In genomic region chr1:52032785-52033131, GRCh38 we compare ENCODE assay signal across 8 cellular contexts. TPM values are rescaled to one million over a fixed set of nuclear protein-coding genes. Genes with fewer than 3 reads are reported as not detected.
A peak's percentile ranks its signal among the peaks of the same experiment; 100 is the strongest.
DNase-seq lines count a peak whose midpoint lies in the region; ATAC-seq and TF ChIP-seq lines count a peak whose summit lies in the region.

No MANE protein-coding gene starts in this region.

- H3K9me3 ChIP-seq in Caco-2 (no peaks in the 10 kb centered on the region), Loucy (ENCODE audit: insufficient read depth, low read depth, low read length) (no peaks in the 10 kb centered on the region), cardiac muscle cell (ENCODE audit: low read depth) (no peaks in the 10 kb centered on the region), parathyroid adenoma (ENCODE audit: control insufficient read depth, low read length) (no peaks in the 10 kb centered on the region)

- H3K27ac ChIP-seq in cardiac muscle cell (peak overlapping the region; percentile 79), parathyroid adenoma (peak overlapping the region; percentile 83)

- H3K79me2 ChIP-seq in Loucy (ENCODE audit: insufficient read depth, low read length), result peaks cover 33% of the 10 kb centered on the region
- no peaks in the 10 kb centered on the region for H3K79me2 ChIP-seq in parathyroid adenoma

- H3K36me3 Mint-ChIP-seq in Caco-2 (ENCODE audit: insufficient read depth, unreplicated experiment), result peaks cover 20% of the 10 kb centered on the region
- peaks cover 11% of the 10 kb centered on the region for H3K36me3 Mint-ChIP-seq in activated naive CD4-positive, alpha-beta T cell treated with anti-CD3 and anti-CD28 coated beads, Interleukin-2, amount 50 U/mL, for 24 hours

- POLR2A ChIA-PET in Caco-2 (lab: Charles Lee), result no interaction called here

- peaks cover 26% of the 10 kb centered on the region for H4K20me1 ChIP-seq in Loucy (ENCODE audit: insufficient read depth, low read length, poor library complexity, severe bottlenecking)

- peaks cover 6% of the 10 kb centered on the region for H3K4me1 Mint-ChIP-seq in Caco-2 (ENCODE audit: low read depth, unreplicated experiment)
- peaks cover 38% of the 10 kb centered on the region for H3K4me1 Mint-ChIP-seq in activated naive CD4-positive, alpha-beta T cell treated with anti-CD3 and anti-CD28 coated beads, Interleukin-2, amount 50 U/mL, for 24 hours

- no peak overlapping the region for H2AFZ ChIP-seq in Loucy (ENCODE audit: low read length)
- H2AFZ ChIP-seq in parathyroid adenoma, result peak overlapping the region; percentile 73

- H3K4me3 ChIP-seq in Caco-2 (ENCODE audit: low read depth, low read length) (peak overlapping the region; percentile 88), Loucy (ENCODE audit: low read length, poor library complexity, severe bottlenecking) (peak overlapping the region; percentile 88), cardiac muscle cell (peak overlapping the region; percentile 81), parathyroid adenoma (ENCODE audit: low read depth, low read length) (peak overlapping the region; percentile 71)

- no peaks in the 10 kb centered on the region for H3K27me3 Mint-ChIP-seq in Caco-2 (ENCODE audit: insufficient read depth, unreplicated experiment)
- no peaks in the 10 kb centered on the region for H3K27me3 Mint-ChIP-seq in activated naive CD4-positive, alpha-beta T cell treated with anti-CD3 and anti-CD28 coated beads, Interleukin-2, amount 50 U/mL, for 24 hours

- peak; percentile 40 to 42 for DNase-seq in Caco-2
- DNase-seq in cardiac muscle cell (ENCODE audit: low read depth in 1 of 2, low spot score in 1 of 2), result peak; percentile 9 to 74
- no peak for DNase-seq in NCI-H1105 treated with DMSO at 0.1 percent for 48 hours (lab: John Stamatoyannopoulos, UW)

- TF ChIP-seq CTCF in Caco-2 (IDR thresholded peaks at IDR 0.05; ENCODE audit: insufficient read depth in 1 of 2, low read depth in 1 of 2, low read length in 1 of 2, severe bottlenecking in 1 of 2, unreplicated experiment in 1 of 2) (no peak), Loucy (conservative IDR thresholded peaks at IDR 0.05; ENCODE audit: low read length) (no peak), cardiac muscle cell (IDR thresholded peaks at IDR 0.05; ENCODE audit: low read depth, low read length) (no peak), parathyroid adenoma (IDR thresholded peaks at IDR 0.05) (no peak)

- intact Hi-C loops in Caco-2 (cut with micrococcal nuclease; ENCODE audit: unreplicated experiment), result loop anchor here (2.0 kb wide), 1 partner anchor 18 kb away; no protein-coding TSS in a partner anchor

- H3K9me3 Mint-ChIP-seq in Caco-2 (ENCODE audit: unreplicated experiment), result no peaks in the 10 kb centered on the region
- H3K9me3 Mint-ChIP-seq in activated naive CD4-positive, alpha-beta T cell treated with anti-CD3 and anti-CD28 coated beads, Interleukin-2, amount 50 U/mL, for 24 hours, result no peaks in the 10 kb centered on the region

- peak overlapping the region; percentile 87 for H3K9ac ChIP-seq in Loucy (ENCODE audit: low read depth, low read length, poor library complexity, severe bottlenecking)
- no peak overlapping the region for H3K9ac ChIP-seq in parathyroid adenoma

- H3K9me2 ChIP-seq in Loucy (replicated peaks; ENCODE audit: low read depth, low read length), result no peaks in the 10 kb centered on the region

- H3K4me2 ChIP-seq in Loucy (ENCODE audit: low read depth, low read length, poor library complexity, severe bottlenecking) (peak overlapping the region; percentile 94), parathyroid adenoma (ENCODE audit: low read length) (peak overlapping the region; percentile 77)

- H3K4me3 Mint-ChIP-seq in Caco-2 (ENCODE audit: unreplicated experiment), result peak overlapping the region; percentile 84
- H3K4me3 Mint-ChIP-seq in activated naive CD4-positive, alpha-beta T cell treated with anti-CD3 and anti-CD28 coated beads, Interleukin-2, amount 50 U/mL, for 24 hours, result peak overlapping the region; percentile 95

- H3K36me3 ChIP-seq in Caco-2 (ENCODE audit: control insufficient read depth, insufficient read depth, low read length) (no peaks in the 10 kb centered on the region; the same call in 1 of the 2 replicates), Loucy (ENCODE audit: insufficient read depth, low read length) (peaks cover 14% of the 10 kb centered on the region; the same call in 1 of the 2 replicates), cardiac muscle cell (no peaks in the 10 kb centered on the region), parathyroid adenoma (ENCODE audit: control insufficient read depth, insufficient read depth, low read length) (no peaks in the 10 kb centered on the region)

- no peaks in the 10 kb centered on the region; the same call in 1 of the 2 replicates for H3F3A ChIP-seq in Loucy (ENCODE audit: low read depth)

- BruUV-seq in Caco-2 (replicated peaks; lab: Mats Ljungman, UMichigan), result no TSS peak

- H3K27me3 ChIP-seq in Caco-2 (replicated peaks; ENCODE audit: control insufficient read depth, insufficient read depth, low read length) (no peaks in the 10 kb centered on the region), Loucy (ENCODE audit: insufficient read depth, low read length, poor library complexity, severe bottlenecking) (no peaks in the 10 kb centered on the region), cardiac muscle cell (no peaks in the 10 kb centered on the region), parathyroid adenoma (ENCODE audit: control insufficient read depth, insufficient read depth, low read length) (no peaks in the 10 kb centered on the region)

- peaks cover 9% of the 10 kb centered on the region; the same call in 1 of the 2 replicates for H3K4me1 ChIP-seq in Caco-2
- peaks cover 38% of the 10 kb centered on the region for H3K4me1 ChIP-seq in Loucy (ENCODE audit: insufficient read depth, low read length, poor library complexity, severe bottlenecking)
- H3K4me1 ChIP-seq in cardiac muscle cell (ENCODE audit: low read depth), result peaks cover 13% of the 10 kb centered on the region
- H3K4me1 ChIP-seq in parathyroid adenoma, result peaks cover 5% of the 10 kb centered on the region

- ATAC-seq in GM19467 (IDR thresholded peaks at IDR 0.05; ENCODE audit: unreplicated experiment), result peak; percentile 41
- ATAC-seq in GM19452 (IDR thresholded peaks at IDR 0.05; ENCODE audit: unreplicated experiment), result no peak

- CTCF ChIA-PET in Caco-2 (lab: Charles Lee), result no interaction called here

- H3K27ac Mint-ChIP-seq in Caco-2 (ENCODE audit: unreplicated experiment), result peak overlapping the region; percentile 89
- no peak overlapping the region for H3K27ac Mint-ChIP-seq in activated naive CD4-positive, alpha-beta T cell treated with anti-CD3 and anti-CD28 coated beads, Interleukin-2, amount 50 U/mL, for 24 hours

RNA-seq across cellular contexts. Expression of gene KTI12, which starts 0.9 kb away (rescaled TPM):
- total RNA-seq in Caco-2 (2022), result 10.1 and 11.8 TPM in 2 replicates
- 6.2 and 11.9 TPM in 2 replicates for total RNA-seq in cardiac muscle cell
- polyA plus RNA-seq in cardiac muscle cell, result 6.6 and 11.0 TPM in 2 replicates

RNA-seq across cellular contexts. Expression of gene TXNDC12, which starts 22.2 kb away (rescaled TPM):
- total RNA-seq in Caco-2 (2022), result 54.3 and 61.1 TPM in 2 replicates
- 48.8 and 51.9 TPM in 2 replicates for total RNA-seq in cardiac muscle cell
- 58.0 and 62.4 TPM in 2 replicates for polyA plus RNA-seq in cardiac muscle cell

RNA-seq across cellular contexts. Expression of gene BTF3L4, which starts 23.3 kb away (rescaled TPM):
- total RNA-seq in Caco-2 (2022), result 55.3 and 73.7 TPM in 2 replicates
- 51.1 and 66.0 TPM in 2 replicates for total RNA-seq in cardiac muscle cell
- polyA plus RNA-seq in cardiac muscle cell, result 108 and 137 TPM in 2 replicates

RNA-seq across cellular contexts. Expression of gene RAB3B, which starts 42.3 kb away (rescaled TPM):
- total RNA-seq in Caco-2 (2022) (11.6 and 13.6 TPM in 2 replicates), cardiac muscle cell (2.7 and 6.9 TPM in 2 replicates)
- 1.5 and 4.2 TPM in 2 replicates for polyA plus RNA-seq in cardiac muscle cell
